ENCODE assay signal across 12 cellular contexts in the genomic region with DNA sequence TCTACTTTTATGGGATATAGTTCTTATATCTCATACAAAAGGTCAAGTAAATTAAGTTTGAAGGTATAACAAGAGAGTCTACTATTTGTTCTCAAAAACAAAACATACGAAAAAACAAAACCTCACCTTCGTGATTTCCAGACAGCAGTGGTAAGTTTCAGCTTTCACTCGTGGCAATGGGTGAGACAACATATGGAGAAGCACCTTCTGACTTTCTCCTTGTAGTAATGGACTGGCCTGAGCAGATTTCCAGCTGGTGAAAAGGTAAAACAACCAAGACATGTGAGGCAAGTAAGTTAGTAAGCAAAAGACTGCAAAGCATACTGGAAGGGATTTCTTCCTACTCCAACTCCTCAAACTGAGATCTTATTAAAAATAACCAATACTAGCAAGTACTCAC. TPM values are rescaled to one million over a fixed set of nuclear protein-coding genes. Genes with fewer than 3 reads are reported as not detected.
DNase-seq lines count a peak whose midpoint lies in the region; ATAC-seq, FAIRE-seq and TF ChIP-seq lines count a peak whose summit lies in the region.
"Had no signal": no experiment of that assay in that cellular context is flagged by ENCODE, and none has a peak within 500 bp of the region (broad histone marks: within the 10 kb centered on the region; RNA-seq: fewer than 3 reads in every experiment).

No MANE protein-coding gene starts in this region.

- no peak overlapping the region for H3K9ac ChIP-seq in MM.1S (ENCODE audit: low read length)

- H3K27ac ChIP-seq in MM.1S (ENCODE audit: low read length): no peak overlapping the region
- no peak overlapping the region for H3K27ac ChIP-seq in esophagus muscularis mucosa (replicated peaks in 1 of 4)
- H3K27ac ChIP-seq: brain microvascular endothelial cell, epithelial cell of prostate, SJCRH30 had no signal

- intact Hi-C loops in esophagus muscularis mucosa (cut with DNase I): no loop called here

- DNase-seq in GM19239 (ENCODE audit: insufficient read length, low spot score): no peak
- DNase-seq in MM.1S: peak; percentile 9
- peak; percentile 16 for DNase-seq in renal cortical epithelial cell (ENCODE audit: low read depth)
- DNase-seq in mesenteric fat pad (ENCODE audit: low spot score): no peak
- DNase-seq in esophagus muscularis mucosa (ENCODE audit: extremely low spot score): no peak
- DNase-seq: activated CD4-positive, CD25-positive, alpha-beta regulatory T cell; activated T-cell treated with anti-CD3 and anti-CD28 coated beads, Interleukin-2, amount 50 U/mL, for 72 hours; brain microvascular endothelial cell; SJCRH30 had no signal

- peaks cover under 1% of the 10 kb centered on the region; the same call in 1 of the 2 replicates for H3F3A ChIP-seq in MM.1S (ENCODE audit: insufficient read depth, low read length)

- TF ChIP-seq POLR2A in esophagus muscularis mucosa (IDR thresholded peaks at IDR 0.05; ENCODE audit: low read depth): no peak

- no peaks in the 10 kb centered on the region for H3K36me3 ChIP-seq in MM.1S (replicated peaks; ENCODE audit: insufficient read depth, low read length)
- peaks cover 0 to 34% (median 10%) of the 10 kb centered on the region in 4 donors for H3K36me3 ChIP-seq in esophagus muscularis mucosa
- H3K36me3 ChIP-seq: brain microvascular endothelial cell had no signal

- no peaks in the 10 kb centered on the region for H3K9me3 ChIP-seq in MM.1S (replicated peaks; ENCODE audit: insufficient read depth, low read length)
- no peaks in the 10 kb centered on the region for H3K9me3 ChIP-seq in esophagus muscularis mucosa
- H3K9me3 ChIP-seq: SJCRH30 had no signal

- WGBS in esophagus muscularis mucosa: 75% methylated on average over 3 of the region's 3 CpGs

- H3K4me1 ChIP-seq in MM.1S (ENCODE audit: low read length) (peaks cover 8% of the 10 kb centered on the region; the same call in 1 of the 2 replicates), esophagus muscularis mucosa (peaks cover 0 to 9% (median 0%) of the 10 kb centered on the region in 4 donors)
- H3K4me1 ChIP-seq: SJCRH30 had no signal

- no peaks in the 10 kb centered on the region for H3K9me2 ChIP-seq in MM.1S (replicated peaks; ENCODE audit: insufficient read depth, low read length)

- H3K27me3 ChIP-seq in MM.1S (replicated peaks; ENCODE audit: insufficient read depth, low read length) (no peaks in the 10 kb centered on the region), esophagus muscularis mucosa (no peaks in the 10 kb centered on the region)
- H3K27me3 ChIP-seq: brain microvascular endothelial cell, SJCRH30 had no signal

- no peak overlapping the region for H3K4me2 ChIP-seq in MM.1S (ENCODE audit: low read depth, low read length)

- H4K20me1 ChIP-seq in MM.1S (ENCODE audit: insufficient read depth, low read length): no peaks in the 10 kb centered on the region

- H3K4me3 ChIP-seq in MM.1S (ENCODE audit: low read length) (no peak overlapping the region), esophagus muscularis mucosa (no peak overlapping the region)
- H3K4me3 ChIP-seq: SJCRH30 had no signal

- H2AFZ ChIP-seq in MM.1S (ENCODE audit: low read length): no peak overlapping the region

- peak; percentile 83 for FAIRE-seq in GM19239 (lab: Jason Lieb, UNC)

- peak; percentile 63 for ATAC-seq in HG02763 (IDR thresholded peaks at IDR 0.05; ENCODE audit: unreplicated experiment)
- no peak for ATAC-seq in HG02970 (IDR thresholded peaks at IDR 0.05; ENCODE audit: low FRiP score, unreplicated experiment)
- ATAC-seq: activated T-cell treated with anti-CD3 and anti-CD28 coated beads, Interleukin-2, amount 50 U/mL, for 72 hours had no signal

- TF ChIP-seq EP300 in esophagus muscularis mucosa (IDR thresholded peaks at IDR 0.05): no peak

- TF ChIP-seq CTCF in MM.1S (IDR thresholded peaks at IDR 0.05; ENCODE audit: low read length) (no peak), esophagus muscularis mucosa (IDR thresholded peaks at IDR 0.05) (no peak)

- H3K79me2 ChIP-seq in MM.1S (ENCODE audit: low read length): peaks cover 8% of the 10 kb centered on the region

RNA-seq across cellular contexts. Expression of a gene that starts 39.6 kb away (rescaled TPM):
- 6.9 and 8.2 TPM in 2 replicates for total RNA-seq in renal cortical epithelial cell
- total RNA-seq in mesenteric fat pad: 8.1 TPM
- total RNA-seq in esophagus muscularis mucosa: 10 to 100 TPM in 1 of 4 donors, 1 to 10 TPM in 3; 6.7 to 18.7 (median 7.3) TPM

Comparison
In these comparisons a context has a peak if more than half of its experiments do, and no peak if none do; other contexts are left out.
1. DNase-seq: peak in MM.1S (single experiment) and renal cortical epithelial cell (single experiment); none in GM19239 (single experiment), mesenteric fat pad (single experiment) and esophagus muscularis mucosa (single experiment).